In the genomic region with DNA sequence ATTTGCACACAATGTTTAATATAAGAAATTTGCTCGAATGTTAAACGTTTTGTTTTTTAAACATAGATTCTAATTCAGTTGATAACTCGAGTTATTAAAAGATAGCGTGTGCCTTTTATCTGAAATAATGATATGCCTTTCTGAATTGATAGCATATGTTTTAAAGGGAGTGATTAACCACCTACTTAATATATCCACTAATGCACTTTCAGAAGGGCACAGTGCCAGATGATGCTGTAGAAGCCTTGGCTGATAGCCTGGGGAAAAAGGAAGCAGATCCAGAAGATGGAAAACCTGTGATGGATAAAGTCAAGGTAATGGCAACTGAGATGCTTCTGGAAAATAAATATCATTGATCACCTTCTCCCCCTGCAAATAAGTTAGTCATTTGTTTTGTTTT, we compare ENCODE assay signal across 19 cellular contexts.
"Had no signal": no experiment of that assay in that cellular context is flagged by ENCODE, and none has a peak within 500 bp of the region (broad histone marks: within the 10 kb centered on the region; RNA-seq: fewer than 3 reads in every experiment).

No MANE protein-coding gene starts in this region.

- H3K27ac ChIP-seq: breast epithelium, esophagus muscularis mucosa, prostate gland, right lobe of liver, suprapubic skin had no signal

- ATAC-seq: activated CD4-positive, CD25-positive, alpha-beta regulatory T cell treated with anti-CD3 and anti-CD28 coated beads, Interleukin-2, amount 50 U/mL, for 24 hours; activated CD8-positive, alpha-beta memory T cell treated with anti-CD3 and anti-CD28 coated beads, Interleukin-2, amount 10 ng/mL, durations not matched to agents 7 days and 5 days; left colon; naive thymus-derived CD8-positive, alpha-beta T cell; right lobe of liver; stimulated activated naive CD8-positive, alpha-beta T cell treated with anti-CD3 and anti-CD28 coated beads, Interleukin-15, Interleukin-2, amounts not matched to agents 100 U/mL and 50 U/mL, for 24 hours had no signal

- FAIRE-seq: endometrium had no signal

- DNase-seq: activated CD4-positive, alpha-beta T cell treated with anti-CD3 and anti-CD28 coated beads, Interleukin-2, amount 50 U/mL, for 48 hours; activated CD8-positive, alpha-beta memory T cell treated with anti-CD3 and anti-CD28 coated beads, Interleukin-2, amount 10 ng/mL, durations not matched to agents 7 days and 5 days; activated gamma-delta T cell treated with Interleukin-2 at 50 U/mL for 16 hours; activated naive CD8-positive, alpha-beta T cell treated with anti-CD3 and anti-CD28 coated beads, Interleukin-2, amount 10 ng/mL, durations not matched to agents 7 days and 5 days; activated T-cell treated with anti-CD3 and anti-CD28 coated beads, Interleukin-2, amount 50 U/mL, for 24 hours; aorta; left colon; mammary epithelial cell; naive thymus-derived CD8-positive, alpha-beta T cell; occipital lobe; right lobe of liver; stimulated activated naive CD8-positive, alpha-beta T cell treated with anti-CD3 and anti-CD28 coated beads, Interleukin-15, Interleukin-2, amounts not matched to agents 100 U/mL and 50 U/mL, for 24 hours; upper lobe of left lung had no signal

- H3K27me3 ChIP-seq: breast epithelium, esophagus muscularis mucosa, right lobe of liver, suprapubic skin, upper lobe of left lung had no signal

- H3K4me1 ChIP-seq: breast epithelium, prostate gland, right lobe of liver, suprapubic skin, upper lobe of left lung had no signal

- H3K4me3 ChIP-seq: breast epithelium, esophagus muscularis mucosa, prostate gland, right lobe of liver, suprapubic skin, upper lobe of left lung had no signal

- H3K9me3 ChIP-seq: breast epithelium, esophagus muscularis mucosa, prostate gland, right lobe of liver, suprapubic skin, upper lobe of left lung had no signal
